ENCODE assay signal across 9 cellular contexts in genomic region chr22:20464096-20464614, GRCh38. TPM values are rescaled to one million over a fixed set of nuclear protein-coding genes. Genes with fewer than 3 reads are reported as not detected.
A peak's percentile ranks its signal among the peaks of the same experiment; 100 is the strongest.
DNase-seq lines count a peak whose midpoint lies in the region; ATAC-seq and TF ChIP-seq lines count a peak whose summit lies in the region.
"Had no signal": no experiment of that assay in that cellular context is flagged by ENCODE, and none has a peak within 500 bp of the region (broad histone marks: within the 10 kb centered on the region; RNA-seq: fewer than 3 reads in every experiment).

No MANE protein-coding gene starts in this region.

- DNase-seq in GM13977 (ENCODE audit: low spot score), result peak; percentile 50
- peak; percentile 90 for DNase-seq in activated CD4-positive, alpha-beta T cell treated with anti-CD3 and anti-CD28 coated beads, Interleukin-2, amount 10 ng/mL, durations not matched to agents 24 days and 14 days
- DNase-seq in central memory CD8-positive, alpha-beta T cell (ENCODE audit: low spot score in 2 of 2), result peak; percentile 30 to 45
- DNase-seq in stimulated activated CD4-positive, alpha-beta T cell treated with anti-CD3 and anti-CD28 coated beads, TNF-alpha, amount 100 ng/mL, for 24 hours (ENCODE audit: low read depth in 3 of 3), result peak in 2 of 3 experiments; percentile 6 to 55
- DNase-seq in islet precursor cell, result no peak
- no peak for DNase-seq in UCSD-AML1 (lab: John Stamatoyannopoulos, UW; ENCODE audit: unreplicated experiment)
- DNase-seq in ascending aorta (ENCODE audit: low spot score in 2 of 2), result no peak

- peaks cover 24% of the 10 kb centered on the region for H3K36me3 Mint-ChIP-seq in activated CD4-positive, alpha-beta T cell treated with anti-CD3 and anti-CD28 coated beads, Interleukin-2, amount 10 ng/mL, durations not matched to agents 24 days and 14 days (ENCODE audit: low read depth)
- peaks cover 14% of the 10 kb centered on the region for H3K36me3 Mint-ChIP-seq in central memory CD8-positive, alpha-beta T cell (ENCODE audit: insufficient read depth)

- no peak for TF ChIP-seq CTCF in GM13977 (IDR thresholded peaks at IDR 0.05; ENCODE audit: extremely low read depth, insufficient read depth, missing control alignments)
- no peak for TF ChIP-seq CTCF in ascending aorta (IDR thresholded peaks at IDR 0.05)

- peak overlapping the region; percentile 95 for H3K27ac Mint-ChIP-seq in activated CD4-positive, alpha-beta T cell treated with anti-CD3 and anti-CD28 coated beads, Interleukin-2, amount 10 ng/mL, durations not matched to agents 24 days and 14 days
- H3K27ac Mint-ChIP-seq in central memory CD8-positive, alpha-beta T cell (ENCODE audit: low read depth), result peak overlapping the region; percentile 92

- H3K9me3 ChIP-seq in ascending aorta, result no peaks in the 10 kb centered on the region

- H3K4me1 ChIP-seq in ascending aorta, result no peaks in the 10 kb centered on the region

- ATAC-seq in central memory CD8-positive, alpha-beta T cell (replicated peaks; ENCODE audit: extremely low read depth, poor library complexity, severe bottlenecking), result peak; percentile 82
- no peak for ATAC-seq in HG02623 (IDR thresholded peaks at IDR 0.05; ENCODE audit: unreplicated experiment)

- intact Hi-C loops in activated CD4-positive, alpha-beta T cell treated with anti-CD3 and anti-CD28 coated beads, Interleukin-2, amount 10 ng/mL, durations not matched to agents 24 days and 14 days (cut with micrococcal nuclease), result loop anchor here (2.0 kb wide), 1 partner anchor 33 kb away; no protein-coding TSS in a partner anchor
- intact Hi-C loops in ascending aorta (cut with DNase I), result no loop called here

- no peak overlapping the region for H3K4me3 ChIP-seq in ascending aorta

- in situ Hi-C loops in GM13977 (cut with MboI; ENCODE audit: low pct_unique_long_range_greater_than_20kb, low sequenced_read_pairs, unreplicated experiment), result no loop called here

- peaks cover 9 to 21% of the 10 kb centered on the region in 2 donors for H3K36me3 ChIP-seq in ascending aorta

- H3K27me3 ChIP-seq in ascending aorta, result no peaks in the 10 kb centered on the region

- no peaks in the 10 kb centered on the region for H3K27me3 Mint-ChIP-seq in activated CD4-positive, alpha-beta T cell treated with anti-CD3 and anti-CD28 coated beads, Interleukin-2, amount 10 ng/mL, durations not matched to agents 24 days and 14 days
- no peaks in the 10 kb centered on the region for H3K27me3 Mint-ChIP-seq in central memory CD8-positive, alpha-beta T cell

- no peak overlapping the region for H3K27ac ChIP-seq in ascending aorta

- no peaks in the 10 kb centered on the region for H3K9me3 Mint-ChIP-seq in activated CD4-positive, alpha-beta T cell treated with anti-CD3 and anti-CD28 coated beads, Interleukin-2, amount 10 ng/mL, durations not matched to agents 24 days and 14 days
- no peaks in the 10 kb centered on the region for H3K9me3 Mint-ChIP-seq in central memory CD8-positive, alpha-beta T cell
- H3K9me3 Mint-ChIP-seq: neural crest cell had no signal

- H3K4me3 Mint-ChIP-seq in activated CD4-positive, alpha-beta T cell treated with anti-CD3 and anti-CD28 coated beads, Interleukin-2, amount 10 ng/mL, durations not matched to agents 24 days and 14 days, result peak overlapping the region; percentile 67
- peak overlapping the region; percentile 62 for H3K4me3 Mint-ChIP-seq in central memory CD8-positive, alpha-beta T cell
- H3K4me3 Mint-ChIP-seq: neural crest cell had no signal

- peaks cover 41% of the 10 kb centered on the region for H3K4me1 Mint-ChIP-seq in activated CD4-positive, alpha-beta T cell treated with anti-CD3 and anti-CD28 coated beads, Interleukin-2, amount 10 ng/mL, durations not matched to agents 24 days and 14 days
- peaks cover 51% of the 10 kb centered on the region for H3K4me1 Mint-ChIP-seq in central memory CD8-positive, alpha-beta T cell

RNA-seq across cellular contexts. Expression of gene SCARF2, which starts 26.5 kb away (rescaled TPM):
- total RNA-seq in activated CD4-positive, alpha-beta T cell treated with anti-CD3 and anti-CD28 coated beads, Interleukin-2, amount 10 ng/mL, durations not matched to agents 24 days and 14 days, result 0.16 and 0.33 TPM in 2 replicates
- total RNA-seq in ascending aorta, result 133 TPM

RNA-seq across cellular contexts. Expression of gene KLHL22, which starts 31.4 kb away (rescaled TPM):
- total RNA-seq in activated CD4-positive, alpha-beta T cell treated with anti-CD3 and anti-CD28 coated beads, Interleukin-2, amount 10 ng/mL, durations not matched to agents 24 days and 14 days, result 16.9 and 17.7 TPM in 2 replicates
- 63.8 TPM for total RNA-seq in ascending aorta

RNA-seq across cellular contexts. Expression of gene MED15, which starts 43.3 kb away (rescaled TPM):
- total RNA-seq in activated CD4-positive, alpha-beta T cell treated with anti-CD3 and anti-CD28 coated beads, Interleukin-2, amount 10 ng/mL, durations not matched to agents 24 days and 14 days, result 113 and 117 TPM in 2 replicates
- total RNA-seq in ascending aorta, result 204 TPM

Comparison
In these comparisons a context has a peak if more than half of its experiments do, and no peak if none do; other contexts are left out.
1. DNase-seq: peak in GM13977 (single experiment), activated CD4-positive, alpha-beta T cell treated with anti-CD3 and anti-CD28 coated beads, Interleukin-2, amount 10 ng/mL, durations not matched to agents 24 days and 14 days (single experiment), central memory CD8-positive, alpha-beta T cell (2 of 2) and stimulated activated CD4-positive, alpha-beta T cell treated with anti-CD3 and anti-CD28 coated beads, TNF-alpha, amount 100 ng/mL, for 24 hours (2 of 3); none in islet precursor cell (single experiment), UCSD-AML1 (single experiment) and ascending aorta (0 of 2).
2. RNA of gene SCARF2, which starts 26.5 kb away (total RNA-seq): 133 TPM in ascending aorta (single experiment); 0.16 to 0.33 TPM in activated CD4-positive, alpha-beta T cell treated with anti-CD3 and anti-CD28 coated beads, Interleukin-2, amount 10 ng/mL, durations not matched to agents 24 days and 14 days; every median in the first group is over 100 times any median in the second.